Comparison of ENCODE assay signal across 15 cellular contexts in genomic region chr16:87057291-87057881, GRCh38.
A peak's percentile ranks its signal among the peaks of the same experiment; 100 is the strongest.
DNase-seq lines count a peak whose midpoint lies in the region; ATAC-seq and TF ChIP-seq lines count a peak whose summit lies in the region.
"Had no signal": no experiment of that assay in that cellular context is flagged by ENCODE, and none has a peak within 500 bp of the region (broad histone marks: within the 10 kb centered on the region; RNA-seq: fewer than 3 reads in every experiment).

No MANE protein-coding gene starts in this region.

- intact Hi-C loops in MCF 10A (cut with micrococcal nuclease) (no loop called here), mammary epithelial cell (cut with micrococcal nuclease) (no loop called here), OCI-LY7 (cut with micrococcal nuclease; ENCODE audit: unreplicated experiment) (no loop called here), sciatic nerve (cut with DNase I) (no loop called here)
- intact Hi-C loops in activated T-helper 1 cell treated with anti-CD3 and anti-CD28 coated beads, Interleukin-12 subunit alpha, Interleukin-12 subunit beta, Interleukin-2, Interleukin-4 antibody, amounts not matched to agents 30 ng/mL and 10 ng/mL and 1 ng/mL, durations not matched to agents 14 hours and 24 hours and 36 hours (cut with micrococcal nuclease) = no loop called here

- H3K27ac ChIP-seq in mammary epithelial cell (ENCODE audit: insufficient read depth, low read depth, low read length) (no peak overlapping the region), OCI-LY7 (ENCODE audit: low read depth, low read length, poor library complexity, severe bottlenecking) (no peak overlapping the region)
- H3K27ac ChIP-seq: dorsolateral prefrontal cortex, gastrocnemius medialis, psoas muscle had no signal

- H3K9me3 ChIP-seq in mammary epithelial cell (replicated peaks; ENCODE audit: insufficient read depth, low read length) (no peaks in the 10 kb centered on the region), OCI-LY7 (ENCODE audit: low read length) (0 out of 2 replicates have a peak, but pooled peaks cover 7% of the 10 kb centered on the region)
- H3K9me3 ChIP-seq: gastrocnemius medialis had no signal

- no peaks in the 10 kb centered on the region for H3K27me3 Mint-ChIP-seq in MCF 10A (ENCODE audit: insufficient read depth, unreplicated experiment)
- H3K27me3 Mint-ChIP-seq in activated T-helper 1 cell treated with anti-CD3 and anti-CD28 coated beads, Interleukin-12 subunit alpha, Interleukin-12 subunit beta, Interleukin-2, Interleukin-4 antibody, amounts not matched to agents 30 ng/mL and 10 ng/mL and 1 ng/mL, durations not matched to agents 14 hours and 24 hours and 36 hours (ENCODE audit: insufficient read depth) = peaks cover 14% of the 10 kb centered on the region

- BruUV-seq in MCF 10A (replicated peaks; lab: Mats Ljungman, UMichigan) (no TSS peak), mammary epithelial cell (replicated peaks; lab: Mats Ljungman, UMichigan) (no TSS peak), OCI-LY7 (replicated peaks; lab: Mats Ljungman, UMichigan) (no TSS peak)

- H3K9ac ChIP-seq in mammary epithelial cell (ENCODE audit: insufficient read depth, low read length) = no peak overlapping the region

- H3K9me3 Mint-ChIP-seq in MCF 10A (ENCODE audit: unreplicated experiment) = peaks cover 7% of the 10 kb centered on the region
- no peaks in the 10 kb centered on the region for H3K9me3 Mint-ChIP-seq in activated T-helper 1 cell treated with anti-CD3 and anti-CD28 coated beads, Interleukin-12 subunit alpha, Interleukin-12 subunit beta, Interleukin-2, Interleukin-4 antibody, amounts not matched to agents 30 ng/mL and 10 ng/mL and 1 ng/mL, durations not matched to agents 14 hours and 24 hours and 36 hours

- peak; percentile 27 for DNase-seq in MCF 10A (ENCODE audit: unreplicated experiment)
- no peak for DNase-seq in mammary epithelial cell
- no peak for DNase-seq in OCI-LY7 (ENCODE audit: low spot score)
- DNase-seq in epithelial cell of proximal tubule (ENCODE audit: low read depth) = no peak
- no peak for DNase-seq in sciatic nerve (ENCODE audit: low spot score)
- DNase-seq in stimulated activated CD4-positive, alpha-beta T cell treated with anti-CD3 and anti-CD28 coated beads, Interleukin-12 subunit alpha, Interleukin-12 subunit beta, amount 100 ng/mL, for 4 hours = no peak
- no peak for DNase-seq in activated T-helper 1 cell treated with anti-CD3 and anti-CD28 coated beads, Interleukin-12 subunit alpha, Interleukin-12 subunit beta, Interleukin-2, Interleukin-4 antibody, amounts not matched to agents 30 ng/mL and 10 ng/mL and 1 ng/mL, durations not matched to agents 14 hours and 24 hours and 36 hours (ENCODE audit: low spot score)
- DNase-seq in NCI-H510A (lab: John Stamatoyannopoulos, UW) = no peak
- DNase-seq: activated T-cell treated with anti-CD3 and anti-CD28 coated beads for 4 hours, amniotic stem cell, dorsolateral prefrontal cortex, gastrocnemius medialis, Kasumi-1, NCI-H2171 treated with DMSO at 0.1 percent for 48 hours, psoas muscle had no signal

- H3K27me3 ChIP-seq in mammary epithelial cell (ENCODE audit: insufficient read depth, low read length) = no peaks in the 10 kb centered on the region

- peak; percentile 50 for ATAC-seq in sciatic nerve
- ATAC-seq: gastrocnemius medialis, psoas muscle had no signal

- H3K4me3 Mint-ChIP-seq in MCF 10A (ENCODE audit: unreplicated experiment) = no peak overlapping the region
- no peak overlapping the region for H3K4me3 Mint-ChIP-seq in activated T-helper 1 cell treated with anti-CD3 and anti-CD28 coated beads, Interleukin-12 subunit alpha, Interleukin-12 subunit beta, Interleukin-2, Interleukin-4 antibody, amounts not matched to agents 30 ng/mL and 10 ng/mL and 1 ng/mL, durations not matched to agents 14 hours and 24 hours and 36 hours

- H3K27ac Mint-ChIP-seq in MCF 10A (ENCODE audit: low read depth, unreplicated experiment) = no peak overlapping the region
- H3K27ac Mint-ChIP-seq in activated T-helper 1 cell treated with anti-CD3 and anti-CD28 coated beads, Interleukin-12 subunit alpha, Interleukin-12 subunit beta, Interleukin-2, Interleukin-4 antibody, amounts not matched to agents 30 ng/mL and 10 ng/mL and 1 ng/mL, durations not matched to agents 14 hours and 24 hours and 36 hours = no peak overlapping the region

- peak; percentile 22 for TF ChIP-seq CTCF in MCF 10A (IDR thresholded peaks at IDR 0.05; ENCODE audit: unreplicated experiment)
- peak in 1 of 2 donors; percentile 27 for TF ChIP-seq CTCF in mammary epithelial cell (conservative IDR thresholded peaks at IDR 0.05 in 1 of 2, IDR thresholded peaks at IDR 0.05 in 1 of 2; ENCODE audit: extremely low read depth in 1 of 2, insufficient read depth in 1 of 2, low read depth in 1 of 2, low read length in 2 of 2)
- TF ChIP-seq CTCF in OCI-LY7 (conservative IDR thresholded peaks at IDR 0.05; ENCODE audit: low read length) = 0 out of 2 replicates have a peak, but pooled peaks have one; percentile 21
- peak; percentile 10 for TF ChIP-seq CTCF in epithelial cell of proximal tubule (conservative IDR thresholded peaks at IDR 0.05; ENCODE audit: low read depth, low read length)

- H3K36me3 Mint-ChIP-seq in MCF 10A (ENCODE audit: insufficient read depth, unreplicated experiment) = no peaks in the 10 kb centered on the region
- H3K36me3 Mint-ChIP-seq in activated T-helper 1 cell treated with anti-CD3 and anti-CD28 coated beads, Interleukin-12 subunit alpha, Interleukin-12 subunit beta, Interleukin-2, Interleukin-4 antibody, amounts not matched to agents 30 ng/mL and 10 ng/mL and 1 ng/mL, durations not matched to agents 14 hours and 24 hours and 36 hours (ENCODE audit: low read depth) = no peaks in the 10 kb centered on the region

- 69% methylated on average over 22 of the region's 24 CpGs for WGBS in mammary epithelial cell (ENCODE audit: low coverage, missing lambda C conversion rate)

- no peak overlapping the region for H3K4me2 ChIP-seq in mammary epithelial cell (ENCODE audit: insufficient read depth, low read depth, low read length)
- H3K4me2 ChIP-seq in OCI-LY7 (ENCODE audit: low read length) = no peak overlapping the region

- dilution Hi-C loops in mammary epithelial cell (cut with HindIII; ENCODE audit: low sequenced_read_pairs) = no loop called here

- H4K20me1 ChIP-seq in mammary epithelial cell (ENCODE audit: insufficient read depth, low read length) (no peaks in the 10 kb centered on the region), OCI-LY7 (ENCODE audit: insufficient read depth, low read length) (no peaks in the 10 kb centered on the region)

- H3K9me2 ChIP-seq in OCI-LY7 (ENCODE audit: insufficient read depth, low read length) = no peaks in the 10 kb centered on the region

- H2AFZ ChIP-seq in mammary epithelial cell (ENCODE audit: low read depth, low read length) (no peak overlapping the region), OCI-LY7 (ENCODE audit: low read length) (no peak overlapping the region)

- in situ Hi-C loops in mammary epithelial cell (cut with MboI; ENCODE audit: low sequenced_read_pairs in 2 of 2) = loop anchor here in 1 of 2 donors (5.0 kb wide), 1 partner anchor 490 kb away; the partner anchor contains the start of gene FOXC2

- no peaks in the 10 kb centered on the region for H3K79me2 ChIP-seq in mammary epithelial cell (ENCODE audit: insufficient read depth, low read length)
- H3K79me2 ChIP-seq in OCI-LY7 (ENCODE audit: insufficient read depth, low read depth, low read length) = peaks cover 3% of the 10 kb centered on the region; the same call in 1 of the 2 replicates

- POLR2A ChIA-PET in MCF 10A (lab: Yijun Ruan, JAX) = no interaction called here
- POLR2A ChIA-PET in OCI-LY7 (lab: Charles Lee) = no interaction called here

- CTCF ChIA-PET in MCF 10A (lab: Yijun Ruan, JAX) = no interaction called here
- CTCF ChIA-PET in mammary epithelial cell (lab: Charles Lee; ENCODE audit: low non-redundant PET) = no interaction called here
- CTCF ChIA-PET in OCI-LY7 (lab: Charles Lee; ENCODE audit: unreplicated experiment) = no interaction called here

- H3K4me1 ChIP-seq in mammary epithelial cell (ENCODE audit: insufficient read depth, low read length) (no peaks in the 10 kb centered on the region), OCI-LY7 (ENCODE audit: insufficient read depth, low read length, poor library complexity, severe bottlenecking) (peaks cover 27% of the 10 kb centered on the region)
- H3K4me1 ChIP-seq: gastrocnemius medialis, psoas muscle had no signal

- no peaks in the 10 kb centered on the region for H3K36me3 ChIP-seq in mammary epithelial cell (ENCODE audit: insufficient read depth, low read length)
- no peaks in the 10 kb centered on the region for H3K36me3 ChIP-seq in OCI-LY7 (ENCODE audit: insufficient read depth, low read length)
- H3K36me3 ChIP-seq: gastrocnemius medialis had no signal

- H3K4me3 ChIP-seq in mammary epithelial cell (replicated peaks in 1 of 3; ENCODE audit: insufficient read depth in 1 of 3, low read depth in 2 of 3, low read length in 3 of 3) = no peak overlapping the region
- H3K4me3 ChIP-seq in OCI-LY7 (ENCODE audit: low read depth, low read length, poor library complexity, severe bottlenecking) = no peak overlapping the region
- H3K4me3 ChIP-seq in epithelial cell of proximal tubule (ENCODE audit: low read depth, low read length) = no peak overlapping the region
- H3K4me3 ChIP-seq: dorsolateral prefrontal cortex, gastrocnemius medialis, psoas muscle had no signal

- H3K4me1 Mint-ChIP-seq in MCF 10A (ENCODE audit: insufficient read depth, unreplicated experiment) = no peaks in the 10 kb centered on the region
- H3K4me1 Mint-ChIP-seq in activated T-helper 1 cell treated with anti-CD3 and anti-CD28 coated beads, Interleukin-12 subunit alpha, Interleukin-12 subunit beta, Interleukin-2, Interleukin-4 antibody, amounts not matched to agents 30 ng/mL and 10 ng/mL and 1 ng/mL, durations not matched to agents 14 hours and 24 hours and 36 hours (ENCODE audit: low read depth) = no peaks in the 10 kb centered on the region
